Comparison of ENCODE assay signal across 1 cellular context in the genomic region with DNA sequence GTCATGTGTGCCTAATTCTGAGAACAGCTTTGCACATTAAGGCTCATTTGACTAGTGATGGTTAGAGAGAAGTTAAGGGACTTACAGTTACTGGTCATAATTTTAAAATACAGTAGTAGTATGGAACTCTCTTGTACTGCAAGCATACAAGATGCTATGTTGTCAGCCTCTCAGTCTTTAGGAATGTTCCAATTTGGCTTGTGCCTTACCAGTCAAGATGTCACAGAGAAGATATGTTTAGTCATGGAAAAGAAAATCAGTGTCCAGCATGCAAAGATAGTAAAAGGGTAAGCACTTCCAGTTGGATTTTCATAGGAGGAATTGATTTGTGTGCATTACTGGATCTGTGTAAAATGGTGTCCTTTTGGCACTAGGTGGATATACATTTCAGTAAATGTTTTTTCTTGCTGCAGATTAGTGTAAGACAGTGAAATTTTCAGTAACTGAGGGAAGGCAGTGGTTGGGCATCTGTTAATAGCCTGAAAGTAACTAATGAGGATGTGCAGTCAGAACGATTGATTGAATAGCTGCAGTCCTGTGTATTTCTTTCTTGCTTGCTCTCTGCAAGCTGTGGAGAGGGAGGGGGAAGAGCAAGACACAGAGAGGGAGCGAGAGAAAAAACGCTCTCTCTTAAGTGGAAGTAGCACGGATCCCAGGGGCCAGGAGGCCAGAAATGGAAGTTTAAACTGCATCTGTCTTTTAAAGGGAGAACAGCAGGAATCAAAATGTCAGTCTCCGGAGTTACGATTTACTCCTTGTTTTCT.
TF ChIP-seq lines count a peak whose summit lies in the region.

No MANE protein-coding gene starts in this region.

TF ChIP-seq in SK-N-SH treated with all-trans-retinoic acid at 6 μM for 48 hours, 23 proteins besides CTCF, POLR2A, EP300 and RAD21:
- TF ChIP-seq ZFP30 (CRISPR knock-in tag; IDR thresholded peaks at IDR 0.05) (no peak), BACH2 (CRISPR knock-in tag; IDR thresholded peaks at IDR 0.05; ENCODE audit: borderline replicate concordance) (no peak), OSR1 (CRISPR knock-in tag; IDR thresholded peaks at IDR 0.05) (no peak), TCF4 (CRISPR knock-in tag; IDR thresholded peaks at IDR 0.05; ENCODE audit: borderline replicate concordance) (no peak)
